In genomic region chr6:26365633-26365995, GRCh38 we compare ENCODE assay signal across 1 cellular context.
TF ChIP-seq lines count a peak whose summit lies in the region.

No MANE protein-coding gene starts in this region.

TF ChIP-seq in H1, 55 proteins besides CTCF, POLR2A, EP300 and RAD21:
- TF ChIP-seq MAFK (IDR thresholded peaks at IDR 0.05; ENCODE audit: low read depth, low read length) (no peak), TBP (IDR thresholded peaks at IDR 0.05; ENCODE audit: low read depth, low read length) (no peak), SIN3A (conservative IDR thresholded peaks at IDR 0.05 in 1 of 2, IDR thresholded peaks at IDR 0.05 in 1 of 2; ENCODE audit: low read depth in 1 of 2, low read length in 2 of 2) (no peak), CHD7 (IDR thresholded peaks at IDR 0.05; ENCODE audit: insufficient replicate concordance, low read length) (no peak), CEBPB (IDR thresholded peaks at IDR 0.05; ENCODE audit: low read depth, low read length) (no peak), SP1 (IDR thresholded peaks at IDR 0.05; ENCODE audit: low read depth, low read length) (no peak), TEAD4 (IDR thresholded peaks at IDR 0.05; ENCODE audit: low read depth, low read length) (no peak), CBX5 (IDR thresholded peaks at IDR 0.05; ENCODE audit: low read depth, low read length) (no peak), MAX (IDR thresholded peaks at IDR 0.05) (no peak), SAP30 (IDR thresholded peaks at IDR 0.05; ENCODE audit: insufficient read depth, insufficient replicate concordance, low read length) (no peak), SIRT6 (IDR thresholded peaks at IDR 0.05; ENCODE audit: low read length) (no peak), HDAC6 (IDR thresholded peaks at IDR 0.05; ENCODE audit: low read depth, low read length) (no peak), BCL11A (IDR thresholded peaks at IDR 0.05; ENCODE audit: low read depth in 2 of 2, low read length in 2 of 2) (no peak), TAF1 (IDR thresholded peaks at IDR 0.05; ENCODE audit: low read depth, low read length) (no peak), CTBP2 (IDR thresholded peaks at IDR 0.05; ENCODE audit: borderline replicate concordance, insufficient read depth, insufficient read length, low read length) (no peak)
